Comparison of ENCODE assay signal across 1 cellular context in genomic region chr1:219414250-219414649, GRCh38.
TF ChIP-seq lines count a peak whose summit lies in the region.

No MANE protein-coding gene starts in this region.

TF ChIP-seq in HepG2, 621 proteins besides CTCF, POLR2A, EP300 and RAD21 (continued from another document and continues in another):
- TF ChIP-seq, protein P1, sequence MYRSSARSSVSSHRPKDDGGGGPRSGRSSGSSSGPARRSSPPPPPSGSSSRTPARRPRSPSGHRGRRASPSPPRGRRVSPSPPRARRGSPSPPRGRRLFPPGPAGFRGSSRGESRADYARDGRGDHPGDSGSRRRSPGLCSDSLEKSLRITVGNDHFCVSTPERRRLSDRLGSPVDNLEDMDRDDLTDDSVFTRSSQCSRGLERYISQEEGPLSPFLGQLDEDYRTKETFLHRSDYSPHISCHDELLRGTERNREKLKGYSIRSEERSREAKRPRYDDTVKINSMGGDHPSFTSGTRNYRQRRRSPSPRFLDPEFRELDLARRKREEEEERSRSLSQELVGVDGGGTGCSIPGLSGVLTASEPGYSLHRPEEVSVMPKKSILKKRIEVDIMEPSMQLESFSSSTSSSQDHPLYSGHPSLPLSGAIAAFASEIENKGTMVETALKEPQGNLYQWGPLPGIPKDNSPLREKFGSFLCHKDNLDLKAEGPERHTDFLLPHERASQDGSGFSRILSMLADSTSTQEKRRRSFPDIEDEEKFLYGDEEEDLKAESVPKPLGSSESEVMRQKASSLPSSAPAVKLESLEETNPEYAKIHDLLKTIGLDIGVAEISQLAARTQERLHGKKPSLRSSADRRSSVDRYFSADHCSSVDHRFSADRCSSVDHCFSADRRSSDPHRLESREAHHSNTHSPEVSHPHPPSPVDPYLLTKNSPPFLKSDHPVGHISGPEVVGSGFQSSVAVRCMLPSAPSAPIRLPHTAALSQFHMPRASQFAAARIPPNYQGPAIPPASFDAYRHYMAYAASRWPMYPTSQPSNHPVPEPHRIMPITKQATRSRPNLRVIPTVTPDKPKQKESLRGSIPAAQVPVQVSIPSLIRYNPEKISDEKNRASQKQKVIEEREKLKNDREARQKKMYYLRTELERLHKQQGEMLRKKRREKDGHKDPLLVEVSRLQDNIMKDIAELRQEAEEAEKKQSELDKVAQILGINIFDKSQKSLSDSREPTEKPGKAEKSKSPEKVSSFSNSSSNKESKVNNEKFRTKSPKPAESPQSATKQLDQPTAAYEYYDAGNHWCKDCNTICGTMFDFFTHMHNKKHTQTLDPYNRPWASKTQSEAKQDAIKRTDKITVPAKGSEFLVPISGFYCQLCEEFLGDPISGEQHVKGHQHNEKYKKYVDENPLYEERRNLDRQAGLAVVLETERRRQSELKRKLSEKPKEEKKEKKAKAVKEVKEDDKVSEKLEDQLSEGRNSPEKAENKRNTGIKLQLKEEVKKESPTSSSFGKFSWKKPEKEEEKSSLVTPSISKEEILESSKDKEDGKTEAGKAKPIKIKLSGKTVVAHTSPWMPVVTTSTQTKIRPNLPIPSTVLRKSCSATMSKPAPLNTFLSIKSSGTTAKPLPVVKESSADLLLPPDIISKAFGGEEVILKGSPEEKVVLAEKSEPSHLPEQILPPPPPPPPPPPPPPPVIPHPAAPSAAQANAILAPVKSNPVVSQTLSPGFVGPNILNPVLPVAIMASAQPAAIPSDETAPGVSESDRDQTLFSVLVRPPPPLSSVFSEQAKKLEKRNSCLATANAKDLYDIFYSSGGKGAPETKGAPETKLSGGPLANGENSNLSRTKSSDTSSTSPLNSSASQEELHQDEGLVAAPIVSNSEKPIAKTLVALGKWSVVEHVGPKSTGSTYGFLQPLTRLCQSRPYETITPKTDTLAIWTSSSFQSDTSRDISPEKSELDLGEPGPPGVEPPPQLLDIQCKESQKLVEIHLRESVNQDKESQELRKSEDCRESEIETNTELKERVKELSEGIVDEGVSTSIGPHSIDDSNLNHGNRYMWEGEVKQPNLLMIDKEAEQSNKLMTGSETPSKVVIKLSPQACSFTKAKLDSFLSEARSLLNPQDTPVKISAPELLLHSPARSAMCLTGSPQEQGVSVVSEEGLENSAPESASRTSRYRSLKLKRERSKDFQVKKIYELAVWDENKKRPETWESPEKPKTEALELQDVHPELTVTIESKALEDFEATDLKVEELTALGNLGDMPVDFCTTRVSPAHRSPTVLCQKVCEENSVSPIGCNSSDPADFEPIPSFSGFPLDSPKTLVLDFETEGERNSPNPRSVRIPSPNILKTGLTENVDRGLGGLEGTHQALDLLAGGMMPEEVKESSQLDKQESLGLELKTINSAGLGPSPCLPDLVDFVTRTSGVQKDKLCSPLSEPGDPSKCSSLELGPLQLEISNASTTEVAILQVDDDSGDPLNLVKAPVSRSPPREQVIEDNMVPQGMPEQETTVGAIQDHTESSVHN (CRISPR knock-in tag; IDR thresholded peaks at IDR 0.05), result no peak
- TF ChIP-seq SOX13 (IDR thresholded peaks at IDR 0.05) (no peak), SOX13 (CRISPR knock-in tag; conservative IDR thresholded peaks at IDR 0.05 in 1 of 2, IDR thresholded peaks at IDR 0.05 in 1 of 2) (peak in 1 of 2 experiments; percentile 94; a peak in 2 of 4 replicates), RBAK (CRISPR knock-in tag; IDR thresholded peaks at IDR 0.05) (no peak), ZEB1 (IDR thresholded peaks at IDR 0.05; ENCODE audit: insufficient replicate concordance, low read depth) (no peak), ZNF337 (CRISPR knock-in tag; IDR thresholded peaks at IDR 0.05; ENCODE audit: borderline replicate concordance, low read depth) (no peak), GMEB2 (CRISPR knock-in tag; IDR thresholded peaks at IDR 0.05; ENCODE audit: low read depth) (no peak), FLYWCH1 (CRISPR knock-in tag; IDR thresholded peaks at IDR 0.05) (no peak), MYC (CRISPR knock-in tag; IDR thresholded peaks at IDR 0.05; ENCODE audit: borderline replicate concordance) (no peak), DRAP1 (CRISPR knock-in tag; IDR thresholded peaks at IDR 0.05) (no peak), SMARCE1 (IDR thresholded peaks at IDR 0.05; ENCODE audit: borderline replicate concordance) (no peak), ZNF747 (CRISPR knock-in tag; IDR thresholded peaks at IDR 0.05; ENCODE audit: borderline replicate concordance) (no peak), PPARG (CRISPR knock-in tag; conservative IDR thresholded peaks at IDR 0.05) (0 out of 2 replicates have a peak, but pooled peaks have one; percentile 21), ZNF18 (CRISPR knock-in tag; IDR thresholded peaks at IDR 0.05; ENCODE audit: insufficient replicate concordance) (no peak), GLI4 (CRISPR knock-in tag; IDR thresholded peaks at IDR 0.05; ENCODE audit: borderline replicate concordance) (no peak), ZNF282 (IDR thresholded peaks at IDR 0.05; ENCODE audit: partially characterized antibody) (no peak), NPAS2 (CRISPR knock-in tag; IDR thresholded peaks at IDR 0.05; ENCODE audit: borderline replicate concordance) (no peak)
- TF ChIP-seq, protein P2, sequence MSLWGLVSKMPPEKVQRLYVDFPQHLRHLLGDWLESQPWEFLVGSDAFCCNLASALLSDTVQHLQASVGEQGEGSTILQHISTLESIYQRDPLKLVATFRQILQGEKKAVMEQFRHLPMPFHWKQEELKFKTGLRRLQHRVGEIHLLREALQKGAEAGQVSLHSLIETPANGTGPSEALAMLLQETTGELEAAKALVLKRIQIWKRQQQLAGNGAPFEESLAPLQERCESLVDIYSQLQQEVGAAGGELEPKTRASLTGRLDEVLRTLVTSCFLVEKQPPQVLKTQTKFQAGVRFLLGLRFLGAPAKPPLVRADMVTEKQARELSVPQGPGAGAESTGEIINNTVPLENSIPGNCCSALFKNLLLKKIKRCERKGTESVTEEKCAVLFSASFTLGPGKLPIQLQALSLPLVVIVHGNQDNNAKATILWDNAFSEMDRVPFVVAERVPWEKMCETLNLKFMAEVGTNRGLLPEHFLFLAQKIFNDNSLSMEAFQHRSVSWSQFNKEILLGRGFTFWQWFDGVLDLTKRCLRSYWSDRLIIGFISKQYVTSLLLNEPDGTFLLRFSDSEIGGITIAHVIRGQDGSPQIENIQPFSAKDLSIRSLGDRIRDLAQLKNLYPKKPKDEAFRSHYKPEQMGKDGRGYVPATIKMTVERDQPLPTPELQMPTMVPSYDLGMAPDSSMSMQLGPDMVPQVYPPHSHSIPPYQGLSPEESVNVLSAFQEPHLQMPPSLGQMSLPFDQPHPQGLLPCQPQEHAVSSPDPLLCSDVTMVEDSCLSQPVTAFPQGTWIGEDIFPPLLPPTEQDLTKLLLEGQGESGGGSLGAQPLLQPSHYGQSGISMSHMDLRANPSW (CRISPR knock-in tag; IDR thresholded peaks at IDR 0.05; ENCODE audit: borderline replicate concordance), result no peak
- TF ChIP-seq, protein P3, sequence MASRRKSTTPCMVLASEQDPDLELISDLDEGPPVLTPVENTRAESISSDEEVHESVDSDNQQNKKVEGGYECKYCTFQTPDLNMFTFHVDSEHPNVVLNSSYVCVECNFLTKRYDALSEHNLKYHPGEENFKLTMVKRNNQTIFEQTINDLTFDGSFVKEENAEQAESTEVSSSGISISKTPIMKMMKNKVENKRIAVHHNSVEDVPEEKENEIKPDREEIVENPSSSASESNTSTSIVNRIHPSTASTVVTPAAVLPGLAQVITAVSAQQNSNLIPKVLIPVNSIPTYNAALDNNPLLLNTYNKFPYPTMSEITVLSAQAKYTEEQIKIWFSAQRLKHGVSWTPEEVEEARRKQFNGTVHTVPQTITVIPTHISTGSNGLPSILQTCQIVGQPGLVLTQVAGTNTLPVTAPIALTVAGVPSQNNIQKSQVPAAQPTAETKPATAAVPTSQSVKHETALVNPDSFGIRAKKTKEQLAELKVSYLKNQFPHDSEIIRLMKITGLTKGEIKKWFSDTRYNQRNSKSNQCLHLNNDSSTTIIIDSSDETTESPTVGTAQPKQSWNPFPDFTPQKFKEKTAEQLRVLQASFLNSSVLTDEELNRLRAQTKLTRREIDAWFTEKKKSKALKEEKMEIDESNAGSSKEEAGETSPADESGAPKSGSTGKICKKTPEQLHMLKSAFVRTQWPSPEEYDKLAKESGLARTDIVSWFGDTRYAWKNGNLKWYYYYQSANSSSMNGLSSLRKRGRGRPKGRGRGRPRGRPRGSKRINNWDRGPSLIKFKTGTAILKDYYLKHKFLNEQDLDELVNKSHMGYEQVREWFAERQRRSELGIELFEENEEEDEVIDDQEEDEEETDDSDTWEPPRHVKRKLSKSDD (CRISPR knock-in tag; IDR thresholded peaks at IDR 0.05; ENCODE audit: low read depth), result no peak
- TF ChIP-seq, protein P4, sequence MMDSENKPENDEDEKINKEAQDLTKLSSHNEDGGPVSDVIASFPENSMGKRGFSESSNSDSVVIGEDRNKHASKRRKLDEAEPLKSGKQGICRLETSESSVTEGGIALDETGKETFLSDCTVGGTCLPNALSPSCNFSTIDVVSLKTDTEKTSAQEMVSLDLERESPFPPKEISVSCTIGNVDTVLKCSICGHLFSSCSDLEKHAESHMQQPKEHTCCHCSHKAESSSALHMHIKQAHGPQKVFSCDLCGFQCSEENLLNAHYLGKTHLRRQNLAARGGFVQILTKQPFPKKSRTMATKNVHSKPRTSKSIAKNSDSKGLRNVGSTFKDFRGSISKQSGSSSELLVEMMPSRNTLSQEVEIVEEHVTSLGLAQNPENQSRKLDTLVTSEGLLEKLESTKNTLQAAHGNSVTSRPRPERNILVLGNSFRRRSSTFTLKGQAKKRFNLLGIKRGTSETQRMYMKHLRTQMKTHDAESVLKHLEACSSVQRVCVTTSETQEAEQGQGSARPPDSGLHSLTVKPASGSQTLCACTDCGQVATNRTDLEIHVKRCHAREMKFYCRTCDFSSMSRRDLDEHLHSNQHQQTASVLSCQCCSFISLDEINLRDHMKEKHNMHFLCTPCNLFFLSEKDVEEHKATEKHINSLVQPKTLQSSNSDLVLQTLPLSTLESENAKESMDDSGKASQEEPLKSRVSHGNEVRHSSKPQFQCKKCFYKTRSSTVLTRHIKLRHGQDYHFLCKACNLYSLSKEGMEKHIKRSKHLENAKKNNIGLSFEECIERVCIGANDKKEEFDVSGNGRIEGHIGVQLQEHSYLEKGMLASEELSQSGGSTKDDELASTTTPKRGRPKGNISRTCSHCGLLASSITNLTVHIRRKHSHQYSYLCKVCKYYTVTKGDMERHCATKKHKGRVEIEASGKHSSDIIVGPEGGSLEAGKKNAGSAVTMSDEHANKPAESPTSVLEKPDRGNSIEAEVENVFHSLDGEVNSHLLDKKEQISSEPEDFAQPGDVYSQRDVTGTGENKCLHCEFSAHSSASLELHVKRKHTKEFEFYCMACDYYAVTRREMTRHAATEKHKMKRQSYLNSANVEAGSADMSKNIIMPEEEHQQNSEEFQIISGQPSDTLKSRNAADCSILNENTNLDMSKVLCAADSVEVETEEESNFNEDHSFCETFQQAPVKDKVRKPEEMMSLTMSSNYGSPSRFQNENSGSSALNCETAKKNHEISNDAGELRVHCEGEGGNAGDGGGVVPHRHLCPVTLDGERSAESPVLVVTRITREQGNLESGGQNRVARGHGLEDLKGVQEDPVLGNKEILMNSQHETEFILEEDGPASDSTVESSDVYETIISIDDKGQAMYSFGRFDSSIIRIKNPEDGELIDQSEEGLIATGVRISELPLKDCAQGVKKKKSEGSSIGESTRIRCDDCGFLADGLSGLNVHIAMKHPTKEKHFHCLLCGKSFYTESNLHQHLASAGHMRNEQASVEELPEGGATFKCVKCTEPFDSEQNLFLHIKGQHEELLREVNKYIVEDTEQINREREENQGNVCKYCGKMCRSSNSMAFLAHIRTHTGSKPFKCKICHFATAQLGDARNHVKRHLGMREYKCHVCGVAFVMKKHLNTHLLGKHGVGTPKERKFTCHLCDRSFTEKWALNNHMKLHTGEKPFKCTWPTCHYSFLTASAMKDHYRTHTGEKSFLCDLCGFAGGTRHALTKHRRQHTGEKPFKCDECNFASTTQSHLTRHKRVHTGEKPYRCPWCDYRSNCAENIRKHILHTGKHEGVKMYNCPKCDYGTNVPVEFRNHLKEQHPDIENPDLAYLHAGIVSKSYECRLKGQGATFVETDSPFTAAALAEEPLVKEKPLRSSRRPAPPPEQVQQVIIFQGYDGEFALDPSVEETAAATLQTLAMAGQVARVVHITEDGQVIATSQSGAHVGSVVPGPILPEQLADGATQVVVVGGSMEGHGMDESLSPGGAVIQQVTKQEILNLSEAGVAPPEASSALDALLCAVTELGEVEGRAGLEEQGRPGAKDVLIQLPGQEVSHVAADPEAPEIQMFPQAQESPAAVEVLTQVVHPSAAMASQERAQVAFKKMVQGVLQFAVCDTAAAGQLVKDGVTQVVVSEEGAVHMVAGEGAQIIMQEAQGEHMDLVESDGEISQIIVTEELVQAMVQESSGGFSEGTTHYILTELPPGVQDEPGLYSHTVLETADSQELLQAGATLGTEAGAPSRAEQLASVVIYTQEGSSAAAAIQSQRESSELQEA (CRISPR knock-in tag; IDR thresholded peaks at IDR 0.05; ENCODE audit: not compliant biosample characterization), result no peak
- TF ChIP-seq, protein P5, sequence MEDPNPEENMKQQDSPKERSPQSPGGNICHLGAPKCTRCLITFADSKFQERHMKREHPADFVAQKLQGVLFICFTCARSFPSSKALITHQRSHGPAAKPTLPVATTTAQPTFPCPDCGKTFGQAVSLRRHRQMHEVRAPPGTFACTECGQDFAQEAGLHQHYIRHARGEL (CRISPR knock-in tag; IDR thresholded peaks at IDR 0.05), result no peak
